ENCODE assay signal across 8 cellular contexts in genomic region chr2:213284105-213285090, GRCh38. TPM values are rescaled to one million over a fixed set of nuclear protein-coding genes. Genes with fewer than 3 reads are reported as not detected.
DNase-seq lines count a peak whose midpoint lies in the region; ATAC-seq and TF ChIP-seq lines count a peak whose summit lies in the region.

Gene SPAG16 (plus strand): TSS chr2:213284464.

- H3K9me3 Mint-ChIP-seq in nephron progenitor cell: no peaks in the 10 kb centered on the region
- H3K9me3 Mint-ChIP-seq in stimulated activated naive CD8-positive, alpha-beta T cell treated with anti-CD3 and anti-CD28 coated beads, Interleukin-15, Interleukin-2, amounts not matched to agents 100 ng/mL and 50 ng/mL, for 24 hours: no peaks in the 10 kb centered on the region

- no peak for TF ChIP-seq CTCF in fibroblast of villous mesenchyme (IDR thresholded peaks at IDR 0.05; ENCODE audit: insufficient read depth, low read depth, low read length)
- TF ChIP-seq CTCF in nephron progenitor cell (IDR thresholded peaks at IDR 0.05): no peak

- H3K4me3 ChIP-seq in fibroblast of villous mesenchyme (ENCODE audit: low read depth, low read length): peak within 1 kb of the TSS; percentile 86

- peak; percentile 99 for ATAC-seq in GM21515 (IDR thresholded peaks at IDR 0.05; ENCODE audit: unreplicated experiment)

- H3K4me3 Mint-ChIP-seq in nephron progenitor cell: peak within 1 kb of the TSS; percentile 91
- H3K4me3 Mint-ChIP-seq in stimulated activated naive CD8-positive, alpha-beta T cell treated with anti-CD3 and anti-CD28 coated beads, Interleukin-15, Interleukin-2, amounts not matched to agents 100 ng/mL and 50 ng/mL, for 24 hours: peak within 1 kb of the TSS; percentile 96

- H3K4me1 Mint-ChIP-seq in nephron progenitor cell: peaks cover 28% of the 10 kb centered on the region
- H3K4me1 Mint-ChIP-seq in stimulated activated naive CD8-positive, alpha-beta T cell treated with anti-CD3 and anti-CD28 coated beads, Interleukin-15, Interleukin-2, amounts not matched to agents 100 ng/mL and 50 ng/mL, for 24 hours (ENCODE audit: low read depth): peaks cover 19% of the 10 kb centered on the region

- H3K36me3 Mint-ChIP-seq in nephron progenitor cell (ENCODE audit: low read depth): peaks cover 25% of the 10 kb centered on the region
- no peaks in the 10 kb centered on the region for H3K36me3 Mint-ChIP-seq in stimulated activated naive CD8-positive, alpha-beta T cell treated with anti-CD3 and anti-CD28 coated beads, Interleukin-15, Interleukin-2, amounts not matched to agents 100 ng/mL and 50 ng/mL, for 24 hours (ENCODE audit: low read depth)

- peak within 1 kb of the TSS; percentile 96 for H3K27ac Mint-ChIP-seq in nephron progenitor cell
- peak within 1 kb of the TSS; percentile 84 for H3K27ac Mint-ChIP-seq in stimulated activated naive CD8-positive, alpha-beta T cell treated with anti-CD3 and anti-CD28 coated beads, Interleukin-15, Interleukin-2, amounts not matched to agents 100 ng/mL and 50 ng/mL, for 24 hours

- DNase-seq in DMS 273 (lab: John Stamatoyannopoulos, UW; ENCODE audit: unreplicated experiment): peak; percentile 99
- DNase-seq in HuH-7.5 (ENCODE audit: low spot score): peak; percentile 63
- peak; percentile 98 for DNase-seq in RPMI7951 (ENCODE audit: low read depth)
- DNase-seq in activated gamma-delta T cell treated with Interleukin-2 at 50 U/mL for 16 hours: peak; percentile 95
- peak; percentile 98 for DNase-seq in fibroblast of villous mesenchyme (ENCODE audit: low read depth)
- peak; percentile 95 for DNase-seq in nephron progenitor cell

- no peaks in the 10 kb centered on the region for H3K27me3 Mint-ChIP-seq in nephron progenitor cell (ENCODE audit: low read depth, poor library complexity)
- H3K27me3 Mint-ChIP-seq in stimulated activated naive CD8-positive, alpha-beta T cell treated with anti-CD3 and anti-CD28 coated beads, Interleukin-15, Interleukin-2, amounts not matched to agents 100 ng/mL and 50 ng/mL, for 24 hours: no peaks in the 10 kb centered on the region

RNA-seq across cellular contexts. Expression of gene SPAG16, which starts in this region (rescaled TPM):
- 29.9 and 32.3 TPM in 2 replicates for total RNA-seq in RPMI7951 (2014; rRNA removed; shearing (Covaris generic))
- total RNA-seq in fibroblast of villous mesenchyme: 38.3 and 56.1 TPM in 2 replicates

Comparison
In these comparisons a context has a peak if more than half of its experiments do, and no peak if none do; other contexts are left out.
1. Peak in every context shown above with its lines: DNase-seq, ATAC-seq and H3K4me3 ChIP-seq.